ENCODE assay signal across 15 cellular contexts in the genomic region with DNA sequence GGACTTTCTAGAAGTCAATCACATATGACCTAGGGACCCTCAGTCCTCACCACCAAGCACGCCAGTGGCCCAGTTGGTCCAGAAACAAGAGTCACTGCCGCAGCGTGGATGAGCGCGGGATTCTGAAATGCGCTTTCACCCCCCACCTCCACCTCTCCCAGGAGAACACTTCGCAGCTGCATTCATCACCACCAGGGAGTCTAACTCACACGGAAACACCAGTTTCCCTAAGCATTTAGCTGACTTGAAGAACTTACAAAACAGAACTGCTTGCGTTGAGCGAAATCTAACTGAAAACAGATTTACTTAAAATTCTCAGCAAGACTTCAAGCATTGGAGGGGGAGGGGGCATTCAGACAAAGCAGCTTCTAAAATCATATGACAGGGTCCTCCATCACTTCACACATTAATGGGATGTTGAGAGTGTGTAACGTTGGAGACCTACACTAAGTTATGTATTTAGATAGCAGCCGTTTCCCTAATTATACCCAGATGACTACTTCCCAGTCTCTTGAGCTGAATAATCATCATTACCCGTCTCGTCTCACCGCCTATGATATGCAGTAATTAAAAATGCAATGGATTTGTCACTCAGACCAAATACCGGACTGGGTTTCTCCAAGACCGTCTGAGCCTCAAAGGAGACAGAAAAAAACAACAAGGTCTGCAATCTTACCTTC.
DNase-seq lines count a peak whose midpoint lies in the region; ATAC-seq and TF ChIP-seq lines count a peak whose summit lies in the region.
"Had no signal": no experiment of that assay in that cellular context is flagged by ENCODE, and none has a peak within 500 bp of the region (broad histone marks: within the 10 kb centered on the region; RNA-seq: fewer than 3 reads in every experiment).

No MANE protein-coding gene starts in this region.

- H3K4me3 ChIP-seq in cardiac muscle cell (no peak overlapping the region), right cardiac atrium (ENCODE audit: low read length) (no peak overlapping the region), NT2/D1 (ENCODE audit: insufficient read length, low read depth) (no peak overlapping the region), foreskin fibroblast (ENCODE audit: low read depth in 1 of 2, low read length in 2 of 2) (peak overlapping the region; percentile 21 to 23)
- H3K4me3 ChIP-seq: uterus had no signal

- H3K4me3 Mint-ChIP-seq in naive thymus-derived CD8-positive, alpha-beta T cell, result no peak overlapping the region
- H3K4me3 Mint-ChIP-seq: activated T-cell treated with anti-CD3 and anti-CD28 coated beads, Interleukin-2, amount 50 U/mL, for 72 hours; stimulated activated effector memory CD8-positive, alpha-beta T cell treated with anti-CD3 and anti-CD28 coated beads, Interleukin-12 subunit alpha, Interleukin-12 subunit beta, amount 100 ng/mL, for 72 hours had no signal

- H3K36me3 ChIP-seq in cardiac muscle cell (no peaks in the 10 kb centered on the region), NT2/D1 (ENCODE audit: insufficient read depth, insufficient read length, low read length) (no peaks in the 10 kb centered on the region)
- H3K36me3 ChIP-seq: uterus had no signal

- intact Hi-C loops in right cardiac atrium (cut with DNase I), result no loop called here

- H3K4me1 Mint-ChIP-seq in naive thymus-derived CD8-positive, alpha-beta T cell, result no peaks in the 10 kb centered on the region
- H3K4me1 Mint-ChIP-seq: stimulated activated effector memory CD8-positive, alpha-beta T cell treated with anti-CD3 and anti-CD28 coated beads, Interleukin-12 subunit alpha, Interleukin-12 subunit beta, amount 100 ng/mL, for 72 hours had no signal

- DNase-seq in cardiac muscle cell (ENCODE audit: low read depth in 1 of 2, low spot score in 1 of 2) (peak in 1 of 2 donors; percentile 47), right cardiac atrium (no peak), NT2/D1 (ENCODE audit: low read depth, low spot score) (peak; percentile 6), foreskin fibroblast (peak; percentile 48 to 67), AG08396 (ENCODE audit: low spot score) (no peak), NCI-H2196 (lab: John Stamatoyannopoulos, UW; ENCODE audit: unreplicated experiment) (no peak), EL (no peak)
- DNase-seq in naive thymus-derived CD8-positive, alpha-beta T cell, result no peak
- DNase-seq: activated T-cell treated with anti-CD3 and anti-CD28 coated beads, Interleukin-2, amount 50 U/mL, for 72 hours; AML-193; NCI-H1694 treated with DMSO at 0.1 percent for 48 hours; uterus had no signal

- H3K27me3 ChIP-seq in cardiac muscle cell (no peaks in the 10 kb centered on the region), right cardiac atrium (ENCODE audit: control insufficient read depth, insufficient read depth) (no peaks in the 10 kb centered on the region), NT2/D1 (ENCODE audit: insufficient read depth, insufficient read length) (no peaks in the 10 kb centered on the region)
- H3K27me3 ChIP-seq: uterus had no signal

- POLR2A ChIA-PET in naive thymus-derived CD8-positive, alpha-beta T cell (lab: Charles Lee), result no interaction called here

- no peak for ATAC-seq in right cardiac atrium
- ATAC-seq in naive thymus-derived CD8-positive, alpha-beta T cell, result no peak
- ATAC-seq: activated CD4-positive, CD25-positive, alpha-beta regulatory T cell treated with anti-CD3 and anti-CD28 coated beads, Interleukin-2, amount 50 U/mL, for 24 hours; activated T-cell treated with anti-CD3 and anti-CD28 coated beads, Interleukin-2, amount 50 U/mL, for 72 hours; stimulated activated effector memory CD8-positive, alpha-beta T cell treated with anti-CD3 and anti-CD28 coated beads, Interleukin-12 subunit alpha, Interleukin-12 subunit beta, amount 100 ng/mL, for 72 hours had no signal

- H3K36me3 Mint-ChIP-seq in naive thymus-derived CD8-positive, alpha-beta T cell, result no peaks in the 10 kb centered on the region
- H3K36me3 Mint-ChIP-seq: stimulated activated effector memory CD8-positive, alpha-beta T cell treated with anti-CD3 and anti-CD28 coated beads, Interleukin-12 subunit alpha, Interleukin-12 subunit beta, amount 100 ng/mL, for 72 hours had no signal

- H3K27ac Mint-ChIP-seq in naive thymus-derived CD8-positive, alpha-beta T cell, result no peak overlapping the region
- H3K27ac Mint-ChIP-seq: activated T-cell treated with anti-CD3 and anti-CD28 coated beads, Interleukin-2, amount 50 U/mL, for 72 hours; progenitor cell of endocrine pancreas; stimulated activated effector memory CD8-positive, alpha-beta T cell treated with anti-CD3 and anti-CD28 coated beads, Interleukin-12 subunit alpha, Interleukin-12 subunit beta, amount 100 ng/mL, for 72 hours had no signal

- 48% methylated on average over 17 of the region's 17 CpGs for WGBS in right cardiac atrium

- peaks cover 7 to 19% (median 12%) of the 10 kb centered on the region in 5 donors for H3K27me3 Mint-ChIP-seq in naive thymus-derived CD8-positive, alpha-beta T cell

- H3K9ac ChIP-seq in NT2/D1 (ENCODE audit: insufficient read length, low read depth), result no peak overlapping the region

- TF ChIP-seq CTCF in cardiac muscle cell (IDR thresholded peaks at IDR 0.05; ENCODE audit: low read depth, low read length) (peak; percentile 8), foreskin fibroblast (IDR thresholded peaks at IDR 0.05; ENCODE audit: low read depth, low read length) (peak; percentile 11)

- H3K4me1 ChIP-seq in cardiac muscle cell (ENCODE audit: low read depth), result peaks cover 4% of the 10 kb centered on the region
- peaks cover 2% of the 10 kb centered on the region for H3K4me1 ChIP-seq in right cardiac atrium (ENCODE audit: control insufficient read depth, insufficient read depth, low read length)
- H3K4me1 ChIP-seq in NT2/D1 (ENCODE audit: insufficient read depth, insufficient read length), result peaks cover 5% of the 10 kb centered on the region
- H3K4me1 ChIP-seq: uterus had no signal

- H3K9me3 ChIP-seq in cardiac muscle cell (ENCODE audit: low read depth) (no peaks in the 10 kb centered on the region), right cardiac atrium (ENCODE audit: control insufficient read depth, low read length) (no peaks in the 10 kb centered on the region), NT2/D1 (ENCODE audit: insufficient read depth, low read length) (no peaks in the 10 kb centered on the region)
- H3K9me3 ChIP-seq: uterus had no signal

- H3K27ac ChIP-seq in cardiac muscle cell (no peak overlapping the region), right cardiac atrium (ENCODE audit: low read length) (no peak overlapping the region)
- H3K27ac ChIP-seq: uterus had no signal

- H3K9me3 Mint-ChIP-seq in naive thymus-derived CD8-positive, alpha-beta T cell, result peaks cover 0 to 6% (median 0%) of the 10 kb centered on the region in 9 donors
- H3K9me3 Mint-ChIP-seq: stimulated activated effector memory CD8-positive, alpha-beta T cell treated with anti-CD3 and anti-CD28 coated beads, Interleukin-12 subunit alpha, Interleukin-12 subunit beta, amount 100 ng/mL, for 72 hours had no signal

Comparison
In these comparisons a context has a peak if more than half of its experiments do, and no peak if none do; other contexts are left out.
1. DNase-seq: peak in NT2/D1 (single experiment) and foreskin fibroblast (2 of 2); none in right cardiac atrium (0 of 3), AG08396 (single experiment), naive thymus-derived CD8-positive, alpha-beta T cell (0 of 10), NCI-H2196 (single experiment) and EL (single experiment).
2. H3K4me3 ChIP-seq: peak in foreskin fibroblast (2 of 2); none in cardiac muscle cell (single experiment), right cardiac atrium (single experiment) and NT2/D1 (single experiment).